8 cellular contexts compared by ENCODE assay signal in genomic region chr1:71049951-71050598, GRCh38. TPM values are rescaled to one million over a fixed set of nuclear protein-coding genes. Genes with fewer than 3 reads are reported as not detected.
DNase-seq lines count a peak whose midpoint lies in the region; ATAC-seq and TF ChIP-seq lines count a peak whose summit lies in the region.

No MANE protein-coding gene starts in this region.

- TF ChIP-seq EP300 in neural cell (conservative IDR thresholded peaks at IDR 0.05; ENCODE audit: poor library complexity, severe bottlenecking) = no peak

- 0 out of 2 replicates have a peak, but pooled peaks cover 3% of the 10 kb centered on the region for H4K20me1 ChIP-seq in SU-DHL-6 (ENCODE audit: low read depth, low read length)
- no peaks in the 10 kb centered on the region for H4K20me1 ChIP-seq in neural cell (ENCODE audit: insufficient read depth)

- H2AFZ ChIP-seq in SU-DHL-6 (ENCODE audit: low read depth, low read length, severe bottlenecking) (no peak overlapping the region), neural cell (ENCODE audit: low read depth, low read length) (no peak overlapping the region)

- CTCF ChIA-PET in BJ (lab: Yijun Ruan, JAX) = interaction anchor here (0.6 to 6.5 kb wide), 15 partner anchors 13 to 608 kb away, joined by 3 to 39 read pairs (median 3); no protein-coding TSS in a partner anchor

- H3K27ac ChIP-seq in SU-DHL-6 (ENCODE audit: low read depth, low read length) = no peak overlapping the region
- no peak overlapping the region for H3K27ac ChIP-seq in neural cell (ENCODE audit: low read length)

- POLR2A ChIA-PET in BJ (lab: Charles Lee) = no interaction called here

- no peak overlapping the region for H3K4me3 ChIP-seq in BJ (ENCODE audit: low read depth, low read length)
- no peak overlapping the region for H3K4me3 ChIP-seq in SU-DHL-6 (ENCODE audit: insufficient read depth, low read length, poor library complexity, severe bottlenecking)
- no peak overlapping the region for H3K4me3 ChIP-seq in fibroblast of mammary gland (ENCODE audit: control insufficient read depth, low read depth, low read length)
- no peak overlapping the region for H3K4me3 ChIP-seq in neural cell (ENCODE audit: low read length)

- peak; percentile 73 for TF ChIP-seq CTCF in BJ (IDR thresholded peaks at IDR 0.05; ENCODE audit: insufficient read depth, low read depth, low read length)
- peak; percentile 37 for TF ChIP-seq CTCF in SU-DHL-6 (IDR thresholded peaks at IDR 0.05; ENCODE audit: insufficient read depth, low read length, poor library complexity, severe bottlenecking)
- peak; percentile 81 for TF ChIP-seq CTCF in fibroblast of mammary gland (conservative IDR thresholded peaks at IDR 0.05; ENCODE audit: control insufficient read depth, insufficient read depth, low read depth, low read length)
- peak; percentile 93 for TF ChIP-seq CTCF in neural cell (IDR thresholded peaks at IDR 0.05; ENCODE audit: poor library complexity, severe bottlenecking)

- peaks cover 20% of the 10 kb centered on the region for H3K27me3 ChIP-seq in BJ (ENCODE audit: control insufficient read depth, insufficient read depth, low read length)
- H3K27me3 ChIP-seq in SU-DHL-6 (ENCODE audit: low read length) = no peaks in the 10 kb centered on the region
- H3K27me3 ChIP-seq in neural cell (ENCODE audit: insufficient read depth, low read depth, low read length) = peaks cover 33% of the 10 kb centered on the region

- H3K4me2 ChIP-seq in SU-DHL-6 (ENCODE audit: low read depth, low read length, poor library complexity, severe bottlenecking) (no peak overlapping the region), neural cell (ENCODE audit: low read length) (no peak overlapping the region)

- H3K36me3 ChIP-seq in BJ (ENCODE audit: control insufficient read depth, insufficient read depth, low read length) = no peaks in the 10 kb centered on the region
- H3K36me3 ChIP-seq in SU-DHL-6 (ENCODE audit: low read length) = no peaks in the 10 kb centered on the region
- H3K36me3 ChIP-seq in neural cell (ENCODE audit: insufficient read depth, low read length) = no peaks in the 10 kb centered on the region

- H3F3A ChIP-seq in SU-DHL-6 (ENCODE audit: insufficient read depth) (peaks cover 3% of the 10 kb centered on the region; the same call in 1 of the 2 replicates), neural cell (ENCODE audit: insufficient read depth, low read length, poor library complexity, severe bottlenecking) (no peaks in the 10 kb centered on the region)

- H3K9ac ChIP-seq in SU-DHL-6 (ENCODE audit: low read length) = no peak overlapping the region
- no peak overlapping the region for H3K9ac ChIP-seq in neural cell (ENCODE audit: low read length)

- DNase-seq in BJ (ENCODE audit: low read depth) (peak; percentile 12), NCI-H146 (lab: John Stamatoyannopoulos, UW) (peak; percentile 63), fibroblast of mammary gland (ENCODE audit: low read depth) (peak; percentile 76), T-helper 9 cell (no peak)

- no peaks in the 10 kb centered on the region for H3K79me2 ChIP-seq in SU-DHL-6 (ENCODE audit: insufficient read depth, low read length)
- H3K79me2 ChIP-seq in neural cell (replicated peaks; ENCODE audit: insufficient read depth, low read length) = no peaks in the 10 kb centered on the region

- H3K9me2 ChIP-seq in SU-DHL-6 (replicated peaks; ENCODE audit: insufficient read depth, low read length) (no peaks in the 10 kb centered on the region), neural cell (ENCODE audit: insufficient read depth, low read length) (no peaks in the 10 kb centered on the region)

- peak; percentile 66 for ATAC-seq in GM18519 (IDR thresholded peaks at IDR 0.05; ENCODE audit: low FRiP score, unreplicated experiment)
- peak; percentile 58 for ATAC-seq in HG02970 (IDR thresholded peaks at IDR 0.05; ENCODE audit: low FRiP score, unreplicated experiment)

- peak; percentile 95 for TF ChIP-seq RAD21 in neural cell (conservative IDR thresholded peaks at IDR 0.05)

- H3K9me3 ChIP-seq in SU-DHL-6 (ENCODE audit: insufficient read depth, low read length) (no peaks in the 10 kb centered on the region), neural cell (ENCODE audit: low read length) (no peaks in the 10 kb centered on the region)

TF ChIP-seq in neural cell, 6 proteins besides CTCF, POLR2A, EP300 and RAD21:
- TF ChIP-seq SMC3 (conservative IDR thresholded peaks at IDR 0.05; ENCODE audit: poor library complexity) = peak; percentile 92
- TF ChIP-seq MXI1 (conservative IDR thresholded peaks at IDR 0.05; ENCODE audit: poor library complexity, severe bottlenecking) = no peak
TF ChIP-seq in neural cell: peak in this region for 1.

RNA-seq across cellular contexts. Expression of gene PTGER3, which starts 2.5 kb away (rescaled TPM):
- 0.60 TPM in 2 replicates for polyA plus RNA-seq in BJ (2011; rRNA removed)
- 0.66 and 0.67 TPM in 2 replicates for polyA minus RNA-seq in BJ (2011; rRNA and poly(A)+ RNA removed)
- 1.2 and 1.7 TPM in 2 replicates for polyA plus RNA-seq in neural cell
- 4.1 and 5.4 TPM in 2 replicates for polyA minus RNA-seq in neural cell

RNA-seq across cellular contexts. Expression of gene ZRANB2, which starts 30.8 kb away (rescaled TPM):
- 35.4 and 60.1 TPM in 2 replicates for polyA plus RNA-seq in BJ (2011; rRNA removed)
- 13.3 and 13.6 TPM in 2 replicates for polyA minus RNA-seq in BJ (2011; rRNA and poly(A)+ RNA removed)
- 158 and 181 TPM in 2 replicates for polyA plus RNA-seq in neural cell
- 91.5 and 107 TPM in 2 replicates for polyA minus RNA-seq in neural cell

Comparison
In these comparisons a context has a peak if more than half of its experiments do, and no peak if none do; other contexts are left out.
1. CTCF ChIP-seq: peak in every context shown above with its lines; median percentile 93 in neural cell; 81 in fibroblast of mammary gland; 73 in BJ; 37 in SU-DHL-6.